Comparison of ENCODE assay signal across 1 cellular context in genomic region chr7:79453558-79454324, GRCh38.
A peak's percentile ranks its signal among the peaks of the same experiment; 100 is the strongest.
TF ChIP-seq lines count a peak whose summit lies in the region.

Gene MAGI2, minus strand, starts transcription at chr7:79453667. Its CDS starts 347 bp downstream, at chr7:79453320.

TF ChIP-seq in HepG2, 621 proteins besides CTCF, POLR2A, EP300 and RAD21 (continued from another document and continues in another):
- TF ChIP-seq ZHX1 (CRISPR knock-in tag; IDR thresholded peaks at IDR 0.05; ENCODE audit: low read depth) (peak; percentile 58; the same call in 1 of the 2 replicates), SMARCE1 (IDR thresholded peaks at IDR 0.05; ENCODE audit: borderline replicate concordance) (no peak), RORA (CRISPR knock-in tag; IDR thresholded peaks at IDR 0.05) (no peak), ZSCAN5A (CRISPR knock-in tag; IDR thresholded peaks at IDR 0.05; ENCODE audit: borderline replicate concordance) (no peak), ZNF513 (CRISPR knock-in tag; conservative IDR thresholded peaks at IDR 0.05) (no peak), MYNN (CRISPR knock-in tag; IDR thresholded peaks at IDR 0.05; ENCODE audit: low read depth) (no peak), YY1 (IDR thresholded peaks at IDR 0.05; ENCODE audit: insufficient read depth, insufficient replicate concordance, low read depth, low read length) (no peak), XBP1 (CRISPR knock-in tag; IDR thresholded peaks at IDR 0.05) (no peak), RELA (CRISPR knock-in tag; IDR thresholded peaks at IDR 0.05) (no peak), ERF (CRISPR knock-in tag; IDR thresholded peaks at IDR 0.05) (no peak), GATAD2A (CRISPR knock-in tag; IDR thresholded peaks at IDR 0.05) (no peak), ETS1 (CRISPR knock-in tag; IDR thresholded peaks at IDR 0.05) (0 out of 2 replicates have a peak, but pooled peaks have one; percentile 44), PCBP2 (optimal IDR thresholded peaks at IDR 0.05; ENCODE audit: low read depth, low read length, poor library complexity, severe bottlenecking) (no peak), HMGA1 (CRISPR knock-in tag; conservative IDR thresholded peaks at IDR 0.05) (no peak), TRAFD1 (CRISPR knock-in tag; IDR thresholded peaks at IDR 0.05; ENCODE audit: borderline replicate concordance) (0 out of 2 replicates have a peak, but pooled peaks have one; percentile 71), HOMEZ (CRISPR knock-in tag; IDR thresholded peaks at IDR 0.05; ENCODE audit: low read depth) (no peak), ZNF383 (CRISPR knock-in tag; IDR thresholded peaks at IDR 0.05; ENCODE audit: borderline replicate concordance) (no peak), PRDM10 (CRISPR knock-in tag; IDR thresholded peaks at IDR 0.05; ENCODE audit: low read depth) (0 out of 2 replicates have a peak, but pooled peaks have one; percentile 9), GZF1 (CRISPR knock-in tag; IDR thresholded peaks at IDR 0.05) (no peak), DBP (CRISPR knock-in tag; IDR thresholded peaks at IDR 0.05; ENCODE audit: not compliant biosample characterization) (no peak), REXO4 (CRISPR knock-in tag; IDR thresholded peaks at IDR 0.05; ENCODE audit: borderline replicate concordance) (no peak), ZBTB46 (CRISPR knock-in tag; IDR thresholded peaks at IDR 0.05; ENCODE audit: borderline replicate concordance) (no peak), ZFP1 (CRISPR knock-in tag; IDR thresholded peaks at IDR 0.05) (no peak), SRY (CRISPR knock-in tag; IDR thresholded peaks at IDR 0.05) (peak; percentile 64; the same call in 1 of the 2 replicates), TFDP1 (CRISPR knock-in tag; IDR thresholded peaks at IDR 0.05; ENCODE audit: borderline replicate concordance) (peak; percentile 54; the same call in 1 of the 2 replicates), ATM (IDR thresholded peaks at IDR 0.05; ENCODE audit: borderline replicate concordance) (no peak), GLMP (CRISPR knock-in tag; IDR thresholded peaks at IDR 0.05; ENCODE audit: borderline replicate concordance) (no peak), BATF2 (CRISPR knock-in tag; IDR thresholded peaks at IDR 0.05) (0 out of 2 replicates have a peak, but pooled peaks have one; percentile 25), EED (CRISPR knock-in tag; IDR thresholded peaks at IDR 0.05) (no peak), HMG20B (CRISPR knock-in tag; conservative IDR thresholded peaks at IDR 0.05) (no peak), ZNF740 (CRISPR knock-in tag; IDR thresholded peaks at IDR 0.05) (0 out of 2 replicates have a peak, but pooled peaks have one; percentile 38)
